In the genomic region with DNA sequence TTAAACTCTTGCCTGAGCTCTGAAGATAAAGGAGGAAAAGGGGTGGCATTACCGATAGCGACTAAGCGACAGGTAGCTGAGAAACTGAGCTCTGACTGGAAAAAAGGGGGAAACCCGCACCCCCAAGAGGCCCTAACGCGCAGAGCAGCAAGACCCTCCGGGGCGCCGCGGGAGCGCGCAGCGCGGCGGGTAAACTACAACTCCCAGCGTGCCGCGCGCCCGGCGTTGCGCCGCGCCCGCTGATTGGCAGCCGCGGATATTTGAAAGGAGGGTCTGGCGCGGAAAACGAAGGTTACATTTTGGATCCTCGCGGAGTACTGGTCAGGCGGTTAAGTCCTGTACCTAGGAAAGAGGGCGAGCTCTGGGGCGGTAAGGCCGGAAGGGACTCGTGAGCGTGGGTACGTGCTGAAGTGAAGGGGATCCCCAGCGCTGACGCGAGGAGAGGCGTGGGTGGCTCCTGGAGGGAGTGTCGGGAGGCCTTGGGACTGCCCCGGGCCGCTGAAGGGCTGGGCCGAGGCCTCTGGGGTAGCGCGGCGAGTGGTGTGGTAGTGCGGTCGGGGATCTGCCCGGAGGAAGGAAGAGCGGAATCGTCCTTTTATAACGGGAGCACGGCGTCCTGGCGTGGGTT, we compare ENCODE assay signal across 8 cellular contexts.
DNase-seq lines count a peak whose midpoint lies in the region; ATAC-seq and TF ChIP-seq lines count a peak whose summit lies in the region.

Gene ESPL1, plus strand, starts transcription at position 291 of the 628 bp plus-strand sequence. CDS start 468 bp downstream, outside the sequence.

- DNase-seq in AG20443 (ENCODE audit: low spot score) (peak; percentile 93), NCI-H446 treated with DMSO at 0.1 percent for 48 hours (lab: John Stamatoyannopoulos, UW) (peak; percentile 44), choroid plexus epithelial cell (ENCODE audit: low read depth) (peak; percentile 74), left kidney (ENCODE audit: low read depth, low spot score) (peak; percentile 94)
- DNase-seq in activated CD4-positive, alpha-beta T cell treated with anti-CD3 and anti-CD28 coated beads for 1 hour: peak; percentile 77
- DNase-seq in stimulated activated CD4-positive, alpha-beta T cell treated with anti-CD3 and anti-CD28 coated beads, Interleukin-2, amount 100 ng/mL, for 48 hours: peak; percentile 77 to 84

- peak; percentile 39 for TF ChIP-seq CTCF in choroid plexus epithelial cell (conservative IDR thresholded peaks at IDR 0.05; ENCODE audit: low read depth, low read length)

- peak within 1 kb of the TSS; percentile 92 for H3K4me3 ChIP-seq in choroid plexus epithelial cell (ENCODE audit: low read depth, low read length)

- ATAC-seq in GM18873 (IDR thresholded peaks at IDR 0.05; ENCODE audit: low FRiP score, unreplicated experiment) (peak; percentile 73), HG03108 (IDR thresholded peaks at IDR 0.05; ENCODE audit: unreplicated experiment) (peak; percentile 83)

Comparison
In these comparisons a context has a peak if more than half of its experiments do, and no peak if none do; other contexts are left out.
1. Peak in every context shown above with its lines: DNase-seq, ATAC-seq and H3K4me3 ChIP-seq.
2. DNase-seq: peak in every context shown above with its lines; median percentile 94 in left kidney; 93 in AG20443; 80 in stimulated activated CD4-positive, alpha-beta T cell treated with anti-CD3 and anti-CD28 coated beads, Interleukin-2, amount 100 ng/mL, for 48 hours; 77 in activated CD4-positive, alpha-beta T cell treated with anti-CD3 and anti-CD28 coated beads for 1 hour; 74 in choroid plexus epithelial cell; 44 in NCI-H446 treated with DMSO at 0.1 percent for 48 hours.